29 cellular contexts compared by ENCODE assay signal in genomic region chr1:232468249-232468648, GRCh38.
"Had no signal": no experiment of that assay in that cellular context is flagged by ENCODE, and none has a peak within 500 bp of the region (broad histone marks: within the 10 kb centered on the region; RNA-seq: fewer than 3 reads in every experiment).

No MANE protein-coding gene starts in this region.

- H3K4me3 Mint-ChIP-seq: activated CD4-positive, alpha-beta memory T cell treated with anti-CD3 and anti-CD28 coated beads for 36 hours; activated CD4-positive, alpha-beta T cell treated with anti-CD3 and anti-CD28 coated beads for 36 hours; activated CD4-positive, alpha-beta T cell treated with anti-CD3 and anti-CD28 coated beads, Interleukin-2, amount 10 ng/mL, durations not matched to agents 24 days and 14 days; activated CD8-positive, alpha-beta memory T cell treated with anti-CD3 and anti-CD28 coated beads, Interleukin-2, amount 10 ng/mL, durations not matched to agents 7 days and 5 days; activated CD8-positive, alpha-beta T cell treated with anti-CD3 and anti-CD28 coated beads, Interleukin-2, amount 10 ng/mL, durations not matched to agents 7 days and 5 days; activated naive CD4-positive, alpha-beta T cell treated with anti-CD3 and anti-CD28 coated beads for 36 hours; activated naive CD4-positive, alpha-beta T cell treated with anti-CD3 and anti-CD28 coated beads, Interleukin-2, amount 50 U/mL, for 24 hours; activated naive CD8-positive, alpha-beta T cell treated with anti-CD3 and anti-CD28 coated beads for 36 hours; activated naive CD8-positive, alpha-beta T cell treated with anti-CD3 and anti-CD28 coated beads, Interleukin-2, amount 50 U/mL, for 24 hours; activated T-helper 1 cell treated with anti-CD3 and anti-CD28 coated beads, Interleukin-12 subunit alpha, Interleukin-12 subunit beta, Interleukin-2, Interleukin-4 antibody, amounts not matched to agents 30 ng/mL and 10 ng/mL and 1 ng/mL, durations not matched to agents 14 hours and 24 hours and 36 hours had no signal

- ATAC-seq: activated CD4-positive, alpha-beta T cell treated with anti-CD3 and anti-CD28 coated beads for 36 hours; activated CD8-positive, alpha-beta memory T cell treated with anti-CD3 and anti-CD28 coated beads, Interleukin-2, amount 10 ng/mL, durations not matched to agents 7 days and 5 days; activated CD8-positive, alpha-beta T cell treated with anti-CD3 and anti-CD28 coated beads, Interleukin-2, amount 10 ng/mL, durations not matched to agents 7 days and 5 days; activated naive CD8-positive, alpha-beta T cell treated with anti-CD3 and anti-CD28 coated beads, Interleukin-2, amount 50 U/mL, for 24 hours; body of pancreas; gastroesophageal sphincter had no signal

- H3K36me3 Mint-ChIP-seq: activated CD8-positive, alpha-beta memory T cell treated with anti-CD3 and anti-CD28 coated beads, Interleukin-2, amount 10 ng/mL, durations not matched to agents 7 days and 5 days; activated naive CD4-positive, alpha-beta T cell treated with anti-CD3 and anti-CD28 coated beads, Interleukin-2, amount 50 U/mL, for 24 hours had no signal

- H3K27ac Mint-ChIP-seq: activated CD4-positive, alpha-beta memory T cell treated with anti-CD3 and anti-CD28 coated beads for 36 hours; activated CD4-positive, alpha-beta T cell treated with anti-CD3 and anti-CD28 coated beads for 36 hours; activated CD4-positive, alpha-beta T cell treated with anti-CD3 and anti-CD28 coated beads, Interleukin-2, amount 10 ng/mL, durations not matched to agents 24 days and 14 days; activated CD8-positive, alpha-beta memory T cell treated with anti-CD3 and anti-CD28 coated beads, Interleukin-2, amount 10 ng/mL, durations not matched to agents 7 days and 5 days; activated CD8-positive, alpha-beta T cell treated with anti-CD3 and anti-CD28 coated beads, Interleukin-2, amount 10 ng/mL, durations not matched to agents 7 days and 5 days; activated naive CD4-positive, alpha-beta T cell treated with anti-CD3 and anti-CD28 coated beads for 36 hours; activated naive CD4-positive, alpha-beta T cell treated with anti-CD3 and anti-CD28 coated beads, Interleukin-2, amount 50 U/mL, for 24 hours; activated naive CD8-positive, alpha-beta T cell treated with anti-CD3 and anti-CD28 coated beads for 36 hours; activated naive CD8-positive, alpha-beta T cell treated with anti-CD3 and anti-CD28 coated beads, Interleukin-2, amount 50 U/mL, for 24 hours; activated T-helper 1 cell treated with anti-CD3 and anti-CD28 coated beads, Interleukin-12 subunit alpha, Interleukin-12 subunit beta, Interleukin-2, Interleukin-4 antibody, amounts not matched to agents 30 ng/mL and 10 ng/mL and 1 ng/mL, durations not matched to agents 14 hours and 24 hours and 36 hours; activated T-helper 2 cell treated with anti-CD3 and anti-CD28 coated beads, Interferon-gamma antibody, Interleukin-2, Interleukin-4, amounts not matched to agents 10 μg/mL and 5 μg/mL and 100 μg/mL, durations not matched to agents 14 hours and 24 hours and 36 hours had no signal

- H3K9me3 Mint-ChIP-seq: activated CD4-positive, alpha-beta memory T cell treated with anti-CD3 and anti-CD28 coated beads for 36 hours; activated naive CD4-positive, alpha-beta T cell treated with anti-CD3 and anti-CD28 coated beads for 36 hours; activated naive CD4-positive, alpha-beta T cell treated with anti-CD3 and anti-CD28 coated beads, Interleukin-2, amount 50 U/mL, for 24 hours; activated naive CD8-positive, alpha-beta T cell treated with anti-CD3 and anti-CD28 coated beads for 36 hours; activated naive CD8-positive, alpha-beta T cell treated with anti-CD3 and anti-CD28 coated beads, Interleukin-2, amount 50 U/mL, for 24 hours; activated T-helper 1 cell treated with anti-CD3 and anti-CD28 coated beads, Interleukin-12 subunit alpha, Interleukin-12 subunit beta, Interleukin-2, Interleukin-4 antibody, amounts not matched to agents 30 ng/mL and 10 ng/mL and 1 ng/mL, durations not matched to agents 14 hours and 24 hours and 36 hours; activated T-helper 2 cell treated with anti-CD3 and anti-CD28 coated beads, Interferon-gamma antibody, Interleukin-2, Interleukin-4, amounts not matched to agents 10 μg/mL and 5 μg/mL and 100 μg/mL, durations not matched to agents 14 hours and 24 hours and 36 hours had no signal

- H3K27me3 Mint-ChIP-seq: activated CD4-positive, alpha-beta memory T cell treated with anti-CD3 and anti-CD28 coated beads for 36 hours; activated CD4-positive, alpha-beta T cell treated with anti-CD3 and anti-CD28 coated beads for 36 hours; activated CD4-positive, alpha-beta T cell treated with anti-CD3 and anti-CD28 coated beads, Interleukin-2, amount 10 ng/mL, durations not matched to agents 24 days and 14 days; activated CD8-positive, alpha-beta memory T cell treated with anti-CD3 and anti-CD28 coated beads, Interleukin-2, amount 10 ng/mL, durations not matched to agents 7 days and 5 days; activated naive CD4-positive, alpha-beta T cell treated with anti-CD3 and anti-CD28 coated beads, Interleukin-2, amount 50 U/mL, for 24 hours; activated naive CD8-positive, alpha-beta T cell treated with anti-CD3 and anti-CD28 coated beads for 36 hours; activated naive CD8-positive, alpha-beta T cell treated with anti-CD3 and anti-CD28 coated beads, Interleukin-2, amount 50 U/mL, for 24 hours had no signal

- DNase-seq: activated CD4-positive, alpha-beta memory T cell treated with anti-CD3 and anti-CD28 coated beads for 36 hours; activated CD4-positive, alpha-beta T cell treated with anti-CD3 and anti-CD28 coated beads for 36 hours; activated CD4-positive, alpha-beta T cell treated with anti-CD3 and anti-CD28 coated beads, Interleukin-2, amount 10 ng/mL, durations not matched to agents 24 days and 14 days; activated CD4-positive, CD25-positive, alpha-beta regulatory T cell; activated CD4-positive, CD25-positive, alpha-beta regulatory T cell treated with anti-CD3 and anti-CD28 coated beads, Interleukin-2, amount 50 U/mL, for 72 hours; activated CD8-positive, alpha-beta memory T cell treated with anti-CD3 and anti-CD28 coated beads, Interleukin-2, amount 10 ng/mL, durations not matched to agents 7 days and 5 days; activated CD8-positive, alpha-beta memory T cell treated with anti-CD3 and anti-CD28 coated beads, Interleukin-2, amount 50 U/mL, for 4 hours; activated CD8-positive, alpha-beta T cell treated with anti-CD3 and anti-CD28 coated beads, Interleukin-2, amount 10 ng/mL, durations not matched to agents 7 days and 5 days; activated effector memory CD4-positive, alpha-beta T cell treated with anti-CD3 and anti-CD28 coated beads, Interleukin-2, amount 50 U/mL, for 16 hours; activated naive CD4-positive, alpha-beta T cell treated with anti-CD3 and anti-CD28 coated beads for 36 hours; activated naive CD8-positive, alpha-beta T cell treated with anti-CD3 and anti-CD28 coated beads for 36 hours; activated naive CD8-positive, alpha-beta T cell treated with anti-CD3 and anti-CD28 coated beads, Interleukin-2, amount 50 U/mL, for 24 hours; activated T-cell treated with anti-CD3 and anti-CD28 coated beads, Interleukin-2, amount 50 U/mL, for 1 hour; activated T-cell treated with anti-CD3 and anti-CD28 coated beads, Interleukin-2, amount 50 U/mL, for 48 hours; adrenal gland; amygdala; aorta; body of pancreas; caudate nucleus; cortex of kidney; effector CD8-positive, alpha-beta T cell; esophagus squamous epithelium; foreskin melanocyte; T-helper 2 cell; WERI-Rb-1 had no signal
